ENCODE assay signal across 8 cellular contexts in the genomic region with DNA sequence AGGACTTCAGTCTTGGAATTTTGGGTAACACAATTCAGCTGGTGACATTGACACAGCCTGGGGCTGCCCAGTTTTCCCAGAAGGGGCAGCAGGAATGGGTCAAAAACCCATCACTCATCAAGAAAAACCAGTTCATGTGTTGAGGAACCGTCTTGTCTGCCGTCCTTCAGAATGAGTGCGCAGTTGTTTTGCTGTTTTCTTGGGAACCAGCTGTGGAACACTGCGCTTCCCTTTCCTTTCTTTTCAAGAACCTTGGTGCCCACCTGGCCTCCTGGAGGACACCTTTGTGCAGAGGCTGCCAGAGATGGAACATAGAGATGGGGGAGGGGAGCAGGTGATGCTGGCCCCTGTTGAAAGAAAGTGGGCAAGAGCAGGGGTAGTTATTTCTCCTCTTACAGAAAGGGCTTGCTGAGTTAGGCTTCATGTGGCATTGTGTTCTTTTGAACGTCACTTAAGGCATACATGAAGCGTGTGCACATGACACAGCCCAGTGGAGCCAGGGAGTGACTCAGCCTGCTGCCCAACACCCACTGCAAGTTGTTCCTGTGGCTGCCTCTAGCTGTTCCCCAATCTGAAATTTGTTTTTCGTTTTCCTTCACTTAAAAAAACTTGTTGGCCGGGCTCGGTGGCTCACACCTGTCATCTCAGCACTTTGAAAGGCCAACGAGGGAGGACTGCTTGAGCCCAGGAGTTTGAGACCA.
A peak's percentile ranks its signal among the peaks of the same experiment; 100 is the strongest.
DNase-seq lines count a peak whose midpoint lies in the region; ATAC-seq and TF ChIP-seq lines count a peak whose summit lies in the region.

No MANE protein-coding gene starts in this region.

- no peak overlapping the region for H3K4me3 Mint-ChIP-seq in naive thymus-derived CD4-positive, alpha-beta T cell

- peak overlapping the region; percentile 13; the same call in 1 of the 2 replicates for H3K4me3 ChIP-seq in ACC112 (ENCODE audit: low read depth, low read length)
- H3K4me3 ChIP-seq in OCI-LY1 (ENCODE audit: low read depth, low read length, poor library complexity, severe bottlenecking), result no peak overlapping the region
- H3K4me3 ChIP-seq in epithelial cell of esophagus (ENCODE audit: low read length), result no peak overlapping the region
- H3K4me3 ChIP-seq in naive thymus-derived CD4-positive, alpha-beta T cell (ENCODE audit: low read length), result no peak overlapping the region

- H3K4me1 ChIP-seq in ACC112 (ENCODE audit: control insufficient read depth, insufficient read depth, low read length, unreplicated experiment) (peaks cover 18% of the 10 kb centered on the region), OCI-LY1 (ENCODE audit: insufficient read depth, low read length, severe bottlenecking) (peaks cover 74% of the 10 kb centered on the region)
- no peaks in the 10 kb centered on the region for H3K4me1 ChIP-seq in naive thymus-derived CD4-positive, alpha-beta T cell (ENCODE audit: control insufficient read depth in 2 of 2, insufficient read depth in 2 of 2, low read length in 2 of 2)

- no peaks in the 10 kb centered on the region for H3K36me3 Mint-ChIP-seq in naive thymus-derived CD4-positive, alpha-beta T cell

- peaks cover 4% of the 10 kb centered on the region; the same call in 1 of the 2 replicates for H3F3A ChIP-seq in OCI-LY1 (ENCODE audit: insufficient read depth, low read length)

- H3K4me2 ChIP-seq in OCI-LY1 (ENCODE audit: low read length), result peak overlapping the region; percentile 33

- POLR2A ChIA-PET in naive thymus-derived CD4-positive, alpha-beta T cell (lab: Charles Lee), result no interaction called here

- peak overlapping the region; percentile 58 for H3K9ac ChIP-seq in OCI-LY1 (ENCODE audit: low read length)

- CTCF ChIA-PET in naive thymus-derived CD4-positive, alpha-beta T cell (lab: Charles Lee), result no interaction called here

- ATAC-seq in GM18868 (IDR thresholded peaks at IDR 0.05; ENCODE audit: unreplicated experiment) (peak; percentile 87), HG03025 (IDR thresholded peaks at IDR 0.05; ENCODE audit: low FRiP score, unreplicated experiment) (peak; percentile 85)
- ATAC-seq in naive thymus-derived CD4-positive, alpha-beta T cell, result peak; percentile 93

- no peaks in the 10 kb centered on the region for H3K36me3 ChIP-seq in ACC112 (ENCODE audit: insufficient read depth, low read length)
- no peaks in the 10 kb centered on the region for H3K36me3 ChIP-seq in OCI-LY1 (ENCODE audit: insufficient read depth, low read length)
- no peaks in the 10 kb centered on the region for H3K36me3 ChIP-seq in naive thymus-derived CD4-positive, alpha-beta T cell (ENCODE audit: control insufficient read depth in 2 of 3, insufficient read depth in 3 of 3, low read length in 3 of 3)

- peaks cover 0 to 4% (median 0%) of the 10 kb centered on the region in 11 donors for H3K9me3 Mint-ChIP-seq in naive thymus-derived CD4-positive, alpha-beta T cell

- no peak overlapping the region for H3K27ac Mint-ChIP-seq in naive thymus-derived CD4-positive, alpha-beta T cell

- TF ChIP-seq CTCF in OCI-LY1 (IDR thresholded peaks at IDR 0.05; ENCODE audit: low read length) (no peak), epithelial cell of esophagus (IDR thresholded peaks at IDR 0.05; ENCODE audit: insufficient read depth, low read depth, low read length, missing control alignments) (no peak)

- peak overlapping the region; percentile 83 for H3K27ac ChIP-seq in ACC112 (ENCODE audit: low read depth, low read length)
- peak overlapping the region; percentile 98 for H3K27ac ChIP-seq in OCI-LY1 (ENCODE audit: low read depth, low read length, poor library complexity, severe bottlenecking)
- no peak overlapping the region for H3K27ac ChIP-seq in naive thymus-derived CD4-positive, alpha-beta T cell (ENCODE audit: low read depth, low read length)

- peaks cover 3% of the 10 kb centered on the region; the same call in 1 of the 2 replicates for H3K9me3 ChIP-seq in OCI-LY1 (ENCODE audit: low read length)
- H3K9me3 ChIP-seq in naive thymus-derived CD4-positive, alpha-beta T cell (ENCODE audit: control insufficient read depth in 2 of 3, low read length in 3 of 3), result no peaks in the 10 kb centered on the region

- intact Hi-C loops in naive thymus-derived CD4-positive, alpha-beta T cell (cut with micrococcal nuclease), result no loop called here

- peak overlapping the region; percentile 66 for H2AFZ ChIP-seq in ACC112 (ENCODE audit: low read length, unreplicated experiment)
- no peak overlapping the region for H2AFZ ChIP-seq in OCI-LY1 (ENCODE audit: low read length)

- peaks cover 0 to 3% (median 0%) of the 10 kb centered on the region in 7 donors for H3K4me1 Mint-ChIP-seq in naive thymus-derived CD4-positive, alpha-beta T cell

- H3K27me3 Mint-ChIP-seq in naive thymus-derived CD4-positive, alpha-beta T cell, result no peaks in the 10 kb centered on the region

- no peaks in the 10 kb centered on the region for H3K79me2 ChIP-seq in ACC112 (ENCODE audit: control insufficient read depth, insufficient read depth, low read length, unreplicated experiment)
- no peaks in the 10 kb centered on the region for H3K79me2 ChIP-seq in OCI-LY1 (ENCODE audit: insufficient read depth, low read length)

- H4K20me1 ChIP-seq in OCI-LY1 (ENCODE audit: insufficient read depth, low read length), result no peaks in the 10 kb centered on the region

- no peaks in the 10 kb centered on the region for H3K9me2 ChIP-seq in OCI-LY1 (ENCODE audit: low read depth, low read length)

- DNase-seq in epithelial cell of esophagus (ENCODE audit: low read depth) (peak; percentile 93), cerebellar cortex (ENCODE audit: low spot score) (no peak)
- peak in 1 of 9 donors; percentile 15 for DNase-seq in naive thymus-derived CD4-positive, alpha-beta T cell
- no peak for DNase-seq in stimulated activated naive CD4-positive, alpha-beta T cell treated with Interleukin-2 at 50 U/mL for 16 hours (lab: John Stamatoyannopoulos, UW)

- H3K27me3 ChIP-seq in ACC112 (ENCODE audit: insufficient read depth, low read length) (no peaks in the 10 kb centered on the region), OCI-LY1 (ENCODE audit: insufficient read depth, low read length) (no peaks in the 10 kb centered on the region)
- no peaks in the 10 kb centered on the region for H3K27me3 ChIP-seq in naive thymus-derived CD4-positive, alpha-beta T cell (ENCODE audit: control insufficient read depth in 2 of 2, insufficient read depth in 2 of 2, low read length in 2 of 2)
